In the genomic region with DNA sequence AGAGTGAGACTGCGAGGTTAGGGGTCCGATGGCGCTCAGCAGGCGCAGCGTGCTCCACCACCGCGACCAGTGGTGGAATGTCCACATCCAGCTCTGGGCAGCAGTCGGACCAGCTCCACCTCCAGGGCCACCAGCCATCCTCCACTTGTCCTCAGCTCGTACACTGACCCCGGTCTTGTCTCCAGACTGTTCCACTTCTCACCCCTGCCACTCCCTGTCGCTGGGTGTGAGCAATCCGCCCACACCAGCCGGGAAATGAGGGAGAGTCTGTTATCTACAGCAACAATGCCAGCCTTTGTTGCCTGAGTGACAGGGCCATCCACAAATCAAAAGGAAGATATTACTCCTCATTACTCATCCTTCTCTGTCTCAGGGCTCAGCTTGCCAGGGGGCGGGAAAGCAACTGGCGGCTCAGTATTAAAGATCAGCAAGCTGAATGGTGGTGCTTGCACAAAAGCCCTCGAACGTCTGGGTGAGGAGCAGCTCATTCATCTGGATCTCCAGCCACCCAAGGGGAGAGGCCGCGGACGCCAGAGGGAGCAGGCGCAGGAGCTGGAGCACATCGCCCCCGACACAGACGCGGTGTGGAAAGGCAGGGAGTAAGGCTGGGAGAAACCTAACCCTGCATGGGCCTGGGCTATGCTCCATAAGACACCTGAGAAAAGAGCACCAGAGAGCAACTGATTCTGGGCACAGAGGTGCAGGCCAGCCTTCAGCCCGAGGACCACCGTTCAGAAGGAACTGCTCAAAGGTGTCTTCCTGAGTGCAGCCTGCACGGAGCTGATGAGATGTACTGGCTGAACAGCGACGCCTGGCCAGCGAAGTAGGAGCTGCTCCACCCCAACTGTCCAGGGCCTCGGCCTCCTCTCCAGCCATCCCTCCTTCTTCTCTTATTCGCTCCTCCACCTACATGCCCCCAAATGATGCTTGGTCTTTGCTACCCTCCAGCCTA, we compare ENCODE assay signal across 9 cellular contexts. TPM values are rescaled to one million over a fixed set of nuclear protein-coding genes. Genes with fewer than 3 reads are reported as not detected.
DNase-seq lines count a peak whose midpoint lies in the region; ATAC-seq and TF ChIP-seq lines count a peak whose summit lies in the region.
"Had no signal": no experiment of that assay in that cellular context is flagged by ENCODE, and none has a peak within 500 bp of the region (broad histone marks: within the 10 kb centered on the region; RNA-seq: fewer than 3 reads in every experiment).

No MANE protein-coding gene starts in this region.

- peak; percentile 77 for DNase-seq in Caki2 (ENCODE audit: low read depth)
- peak; percentile 63 for DNase-seq in NB4 (ENCODE audit: low read depth)
- no peak for DNase-seq in central memory CD8-positive, alpha-beta T cell (ENCODE audit: low spot score in 2 of 2)
- peak; percentile 49 to 58 (median 54) for DNase-seq in mucosa of descending colon
- no peak for DNase-seq in NCI-H774 (lab: John Stamatoyannopoulos, UW)
- DNase-seq in activated CD4-positive, alpha-beta T cell treated with anti-CD3 and anti-CD28 coated beads, Interleukin-2, amount 10 ng/mL, durations not matched to agents 7 days and 5 days, result no peak

- H3K4me1 Mint-ChIP-seq in central memory CD8-positive, alpha-beta T cell, result peaks cover 6% of the 10 kb centered on the region
- peaks cover 42% of the 10 kb centered on the region for H3K4me1 Mint-ChIP-seq in activated CD4-positive, alpha-beta T cell treated with anti-CD3 and anti-CD28 coated beads, Interleukin-2, amount 10 ng/mL, durations not matched to agents 7 days and 5 days

- POLR2A ChIA-PET in activated CD4-positive, alpha-beta T cell treated with anti-CD3 and anti-CD28 coated beads, Interleukin-2, amount 10 ng/mL, durations not matched to agents 7 days and 5 days (lab: Charles Lee), result no interaction called here

- CTCF ChIA-PET in activated CD4-positive, alpha-beta T cell treated with anti-CD3 and anti-CD28 coated beads, Interleukin-2, amount 10 ng/mL, durations not matched to agents 7 days and 5 days (lab: Charles Lee), result interaction anchor here (1.0 to 3.0 kb wide), 2 partner anchors 9 to 110 kb away, joined by 3 to 15 read pairs; no protein-coding TSS in a partner anchor

- H3K4me1 ChIP-seq in mucosa of descending colon (ENCODE audit: low read depth), result no peaks in the 10 kb centered on the region

- H3K4me3 ChIP-seq in NB4 (ENCODE audit: low read depth, low read length), result no peak overlapping the region
- H3K4me3 ChIP-seq in mucosa of descending colon, result no peak overlapping the region

- TF ChIP-seq CTCF in NB4 (IDR thresholded peaks at IDR 0.05; ENCODE audit: low read depth, low read length) (no peak), mucosa of descending colon (IDR thresholded peaks at IDR 0.05) (no peak)

- no peak overlapping the region for H3K4me3 Mint-ChIP-seq in central memory CD8-positive, alpha-beta T cell
- no peak overlapping the region for H3K4me3 Mint-ChIP-seq in activated CD4-positive, alpha-beta T cell treated with anti-CD3 and anti-CD28 coated beads, Interleukin-2, amount 10 ng/mL, durations not matched to agents 7 days and 5 days
- H3K4me3 Mint-ChIP-seq: IgD-negative memory B cell had no signal

- H3K27ac Mint-ChIP-seq in central memory CD8-positive, alpha-beta T cell (ENCODE audit: low read depth), result peak overlapping the region; percentile 70
- H3K27ac Mint-ChIP-seq in activated CD4-positive, alpha-beta T cell treated with anti-CD3 and anti-CD28 coated beads, Interleukin-2, amount 10 ng/mL, durations not matched to agents 7 days and 5 days, result no peak overlapping the region

- H3K9me3 Mint-ChIP-seq in central memory CD8-positive, alpha-beta T cell, result no peaks in the 10 kb centered on the region
- H3K9me3 Mint-ChIP-seq in activated CD4-positive, alpha-beta T cell treated with anti-CD3 and anti-CD28 coated beads, Interleukin-2, amount 10 ng/mL, durations not matched to agents 7 days and 5 days, result no peaks in the 10 kb centered on the region
- H3K9me3 Mint-ChIP-seq: IgD-negative memory B cell had no signal

- no peak for ATAC-seq in central memory CD8-positive, alpha-beta T cell (replicated peaks; ENCODE audit: extremely low read depth, poor library complexity, severe bottlenecking)
- peak; percentile 86 for ATAC-seq in mucosa of descending colon
- no peak for ATAC-seq in HG02840 (IDR thresholded peaks at IDR 0.05; ENCODE audit: low FRiP score, unreplicated experiment)
- no peak for ATAC-seq in HG03571 (IDR thresholded peaks at IDR 0.05; ENCODE audit: unreplicated experiment)

- H3K9me3 ChIP-seq in mucosa of descending colon, result no peaks in the 10 kb centered on the region

- intact Hi-C loops in mucosa of descending colon (cut with DNase I, micrococcal nuclease), result no loop called here

- H3K36me3 Mint-ChIP-seq in central memory CD8-positive, alpha-beta T cell (ENCODE audit: insufficient read depth), result peaks cover 6% of the 10 kb centered on the region
- peaks cover 58% of the 10 kb centered on the region for H3K36me3 Mint-ChIP-seq in activated CD4-positive, alpha-beta T cell treated with anti-CD3 and anti-CD28 coated beads, Interleukin-2, amount 10 ng/mL, durations not matched to agents 7 days and 5 days (ENCODE audit: low read depth)
- H3K36me3 Mint-ChIP-seq: IgD-negative memory B cell had no signal

- TF ChIP-seq POLR2A in NB4 (IDR thresholded peaks at IDR 0.05; ENCODE audit: extremely low read depth, insufficient read length), result no peak

- in situ Hi-C loops in Caki2 (cut with HindIII; ENCODE audit: low pct_unique_long_range_greater_than_20kb, low sequenced_read_pairs), result no loop called here

- H3K27me3 Mint-ChIP-seq in central memory CD8-positive, alpha-beta T cell, result no peaks in the 10 kb centered on the region
- no peaks in the 10 kb centered on the region for H3K27me3 Mint-ChIP-seq in activated CD4-positive, alpha-beta T cell treated with anti-CD3 and anti-CD28 coated beads, Interleukin-2, amount 10 ng/mL, durations not matched to agents 7 days and 5 days

- H3K36me3 ChIP-seq in mucosa of descending colon (ENCODE audit: low read depth), result no peaks in the 10 kb centered on the region

RNA-seq across cellular contexts. Expression of a gene that starts 21.9 kb away (rescaled TPM):
- 0.07 TPM in 1 of 2 replicates, not detected in the other for total RNA-seq in Caki2 (2014; rRNA removed; shearing (Covaris generic); ENCODE audit: low replicate concordance)
- 10 to 100 TPM in 1 of 3 donors, 1 to 10 TPM in 2; 5.2 to 42.6 (median 5.8) TPM for total RNA-seq in mucosa of descending colon
- total RNA-seq in activated CD4-positive, alpha-beta T cell treated with anti-CD3 and anti-CD28 coated beads, Interleukin-2, amount 10 ng/mL, durations not matched to agents 7 days and 5 days, result 100 to 1,000 TPM; 130 to 142 TPM

Comparison
In these comparisons a context has a peak if more than half of its experiments do, and no peak if none do; other contexts are left out.
1. DNase-seq: peak in Caki2 (single experiment), NB4 (single experiment) and mucosa of descending colon (3 of 3); none in central memory CD8-positive, alpha-beta T cell (0 of 2), NCI-H774 (single experiment) and activated CD4-positive, alpha-beta T cell treated with anti-CD3 and anti-CD28 coated beads, Interleukin-2, amount 10 ng/mL, durations not matched to agents 7 days and 5 days (single experiment).